Comparison of ENCODE assay signal across 8 cellular contexts in genomic region chr5:43601454-43602260, GRCh38. TPM values are rescaled to one million over a fixed set of nuclear protein-coding genes. Genes with fewer than 3 reads are reported as not detected.
DNase-seq lines count a peak whose midpoint lies in the region; ATAC-seq, FAIRE-seq and TF ChIP-seq lines count a peak whose summit lies in the region.

No MANE protein-coding gene starts in this region.

- H3K9me3 ChIP-seq in pancreas = no peaks in the 10 kb centered on the region

- DNase-seq in AG08396 (ENCODE audit: low spot score) = peak; percentile 49
- peak; percentile 40 to 71 for DNase-seq in SHP77 (lab: John Stamatoyannopoulos, UW)
- no peak for DNase-seq in epithelial cell of prostate (ENCODE audit: low read depth, low spot score)
- DNase-seq in pancreas = no peak
- no peak for DNase-seq in NCI-H226
- DNase-seq in NCI-H187 (lab: John Stamatoyannopoulos, UW) = no peak

- no peaks in the 10 kb centered on the region for H3K36me3 ChIP-seq in pancreas

- WGBS in pancreas, 2 donors = 36 to 42% methylated on average over 8 of the region's 8 CpGs

- no peak for TF ChIP-seq CTCF in pancreas (IDR thresholded peaks at IDR 0.05)

- FAIRE-seq in pancreas (lab: Jason Lieb, UNC) = no peak

- H3K27me3 ChIP-seq in pancreas = no peaks in the 10 kb centered on the region

- ATAC-seq in GM18502 (IDR thresholded peaks at IDR 0.05; ENCODE audit: poor library complexity, unreplicated experiment) (peak; percentile 35), HG03460 (IDR thresholded peaks at IDR 0.05; ENCODE audit: unreplicated experiment) (peak; percentile 35), pancreas (peak in 2 of 4 donors; percentile 6 to 26)

- H3K4me3 ChIP-seq in pancreas = peak overlapping the region; percentile 62 to 83 (median 69)

- peaks cover 8 to 16% (median 14%) of the 10 kb centered on the region in 3 donors for H3K4me1 ChIP-seq in pancreas

- peak overlapping the region; percentile 53 for H3K27ac ChIP-seq in epithelial cell of prostate
- H3K27ac ChIP-seq in pancreas = peak overlapping the region; percentile 84 to 91 (median 88)

- intact Hi-C loops in pancreas (cut with DNase I) = no loop called here

RNA-seq across cellular contexts. Expression of gene NNT, which starts 1.3 kb away (rescaled TPM):
- 10 to 100 TPM; 27.1 to 48.0 (median 36.1) TPM for total RNA-seq in pancreas
- polyA plus RNA-seq in pancreas = 10 to 100 TPM in 1 of 2 donors, 1 to 10 TPM in 1; 6.1 to 13.3 TPM

RNA-seq across cellular contexts. Expression of gene PAIP1, which starts 44.8 kb away (rescaled TPM):
- 10 to 100 TPM; 22.4 to 43.9 (median 30.6) TPM for total RNA-seq in pancreas
- 10 to 100 TPM; 22.9 to 29.9 TPM for polyA plus RNA-seq in pancreas

Comparison
In these comparisons a context has a peak if more than half of its experiments do, and no peak if none do; other contexts are left out.
1. DNase-seq: peak in AG08396 (single experiment) and SHP77 (2 of 2); none in epithelial cell of prostate (single experiment), pancreas (0 of 6), NCI-H226 (single experiment) and NCI-H187 (0 of 2).